Comparison of ENCODE assay signal across 18 cellular contexts in the genomic region with DNA sequence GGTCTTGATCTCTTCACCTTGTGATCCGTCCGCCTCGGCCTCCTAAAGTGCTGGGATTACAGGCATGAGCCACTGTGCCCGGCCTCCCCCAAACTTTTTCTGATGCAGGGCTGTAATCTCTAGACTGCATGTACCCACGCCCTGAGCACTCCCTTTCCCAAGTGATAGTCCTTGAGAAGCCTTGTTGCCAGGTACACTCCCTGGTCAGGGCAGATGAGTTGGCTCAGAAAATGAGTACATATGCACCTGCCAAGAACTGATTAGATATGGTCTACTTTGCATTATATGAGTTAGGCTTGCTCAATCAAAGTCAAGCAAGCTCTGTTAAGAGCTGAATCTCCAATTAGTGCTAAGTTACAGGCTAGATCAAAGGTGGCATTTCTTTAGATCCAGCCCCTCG. TPM values are rescaled to one million over a fixed set of nuclear protein-coding genes. Genes with fewer than 3 reads are reported as not detected.
A peak's percentile ranks its signal among the peaks of the same experiment; 100 is the strongest.
DNase-seq lines count a peak whose midpoint lies in the region; ATAC-seq, FAIRE-seq and TF ChIP-seq lines count a peak whose summit lies in the region.
"Had no signal": no experiment of that assay in that cellular context is flagged by ENCODE, and none has a peak within 500 bp of the region (broad histone marks: within the 10 kb centered on the region; RNA-seq: fewer than 3 reads in every experiment).

No MANE protein-coding gene starts in this region.

- H3K4me1 ChIP-seq in mucosa of descending colon (ENCODE audit: low read depth) (peaks cover 6% of the 10 kb centered on the region), thyroid gland (peaks cover 0 to 7% of the 10 kb centered on the region in 2 donors)
- H3K4me1 ChIP-seq: BE2C had no signal

- FAIRE-seq in bronchial epithelial cell (lab: Jason Lieb, UNC), result peak; percentile 36
- FAIRE-seq: H1 had no signal

- H3K36me3 Mint-ChIP-seq in progenitor cell of endocrine pancreas (ENCODE audit: insufficient read depth), result peaks cover 7% of the 10 kb centered on the region
- H3K36me3 Mint-ChIP-seq: CD8-positive, alpha-beta T cell had no signal

- H3K9me3 ChIP-seq in mucosa of descending colon (no peaks in the 10 kb centered on the region), thyroid gland (no peaks in the 10 kb centered on the region)
- H3K9me3 ChIP-seq: BE2C had no signal

- H3K4me1 Mint-ChIP-seq in progenitor cell of endocrine pancreas (ENCODE audit: low read depth), result peaks cover 11% of the 10 kb centered on the region

- peak; percentile 89 for ATAC-seq in mucosa of descending colon
- ATAC-seq: CD8-positive, alpha-beta T cell had no signal

- 86 to 91% methylated on average over 5 to 6 of the region's 6 CpGs for WGBS in thyroid gland, 2 donors

- no peaks in the 10 kb centered on the region for H3K9me3 Mint-ChIP-seq in progenitor cell of endocrine pancreas (ENCODE audit: low read depth)
- H3K9me3 Mint-ChIP-seq: CD8-positive, alpha-beta T cell; HFFc6 had no signal

- intact Hi-C loops in mucosa of descending colon (cut with DNase I, micrococcal nuclease), result no loop called here
- intact Hi-C loops in thyroid gland (cut with DNase I), result no loop called here

- H3K36me3 ChIP-seq in bronchial epithelial cell (ENCODE audit: control insufficient read depth, insufficient read depth, low read length) (no peaks in the 10 kb centered on the region), mucosa of descending colon (ENCODE audit: low read depth) (no peaks in the 10 kb centered on the region), thyroid gland (no peaks in the 10 kb centered on the region)
- H3K36me3 ChIP-seq: BE2C had no signal

- no peaks in the 10 kb centered on the region for H3K27me3 ChIP-seq in bronchial epithelial cell (ENCODE audit: control insufficient read depth, insufficient read depth, low read length)
- H3K27me3 ChIP-seq in thyroid gland, result no peaks in the 10 kb centered on the region
- H3K27me3 ChIP-seq: BE2C had no signal

- H3K27ac Mint-ChIP-seq in progenitor cell of endocrine pancreas, result no peak overlapping the region
- H3K27ac Mint-ChIP-seq: CD8-positive, alpha-beta T cell; HFFc6 had no signal

- H3K4me3 ChIP-seq in bronchial epithelial cell (ENCODE audit: low read depth, low read length), result no peak overlapping the region
- no peak overlapping the region for H3K4me3 ChIP-seq in mucosa of descending colon
- H3K4me3 ChIP-seq in thyroid gland (replicated peaks in 1 of 3), result no peak overlapping the region

- H3K27me3 Mint-ChIP-seq in progenitor cell of endocrine pancreas, result no peaks in the 10 kb centered on the region

- H3K27ac ChIP-seq in thyroid gland, result peak overlapping the region in 2 of 3 donors; percentile 8 to 58

- TF ChIP-seq POLR2A in thyroid gland (IDR thresholded peaks at IDR 0.05), result no peak

- DNase-seq in HUDEP-2 (lab: John Stamatoyannopoulos, UW; ENCODE audit: unreplicated experiment in 76 of 76) (peak in 74 of 76 experiments; percentile 3 to 87 (median 56)), bronchial epithelial cell (ENCODE audit: low read depth) (no peak), mucosa of descending colon (peak in 1 of 3 donors; percentile 59), thyroid gland (no peak), progenitor cell of endocrine pancreas (ENCODE audit: low spot score, unreplicated experiment) (no peak), hepatic stellate cell (ENCODE audit: low spot score) (no peak), mesenteric fat pad (ENCODE audit: low spot score) (no peak)
- DNase-seq: BE2C; CD8-positive, alpha-beta T cell; GF-D8; HFFc6; Karpas-422; NCI-H1105 treated with DMSO at 0.1 percent for 48 hours; NCI-H187 treated with DMSO at 0.1 percent for 48 hours; NCI-H446 treated with DMSO at 0.1 percent for 48 hours; NCI-H82; SIG-M5 had no signal

- H3K4me3 Mint-ChIP-seq in progenitor cell of endocrine pancreas (ENCODE audit: low read depth), result no peak overlapping the region
- H3K4me3 Mint-ChIP-seq: CD8-positive, alpha-beta T cell; HFFc6 had no signal

- TF ChIP-seq CTCF in bronchial epithelial cell (IDR thresholded peaks at IDR 0.05; ENCODE audit: insufficient read depth, low read length, severe bottlenecking), result no peak
- TF ChIP-seq CTCF in mucosa of descending colon (IDR thresholded peaks at IDR 0.05), result no peak
- TF ChIP-seq CTCF in thyroid gland (IDR thresholded peaks at IDR 0.05), result no peak
- no peak for TF ChIP-seq CTCF in progenitor cell of endocrine pancreas (IDR thresholded peaks at IDR 0.05; ENCODE audit: unreplicated experiment)

RNA-seq across cellular contexts. Expression of a gene that starts 20.3 kb away (rescaled TPM):
- total RNA-seq in bronchial epithelial cell (6.0 and 7.4 TPM in 2 replicates), mucosa of descending colon (10 to 100 TPM; 19.2 to 38.7 (median 36.6) TPM), thyroid gland (10 to 100 TPM; 12.6 to 34.8 (median 22.5) TPM), progenitor cell of endocrine pancreas (75.9 and 92.4 TPM in 2 replicates), mesenteric fat pad (21.6 TPM)

RNA-seq across cellular contexts. Expression of a gene that starts 20.4 kb away (rescaled TPM):
- total RNA-seq in bronchial epithelial cell, result not detected in 2 replicates
- not detected for total RNA-seq in mucosa of descending colon
- total RNA-seq in thyroid gland, result under 1 TPM in 1 of 4 donors, not detected in 3; 0.40 TPM
- 0.22 and 0.29 TPM in 2 replicates for total RNA-seq in progenitor cell of endocrine pancreas
- not detected for total RNA-seq in mesenteric fat pad
- total RNA-seq: CD8-positive, alpha-beta T cell; H1; HFFc6 had no signal

Comparison
In these comparisons a context has a peak if more than half of its experiments do, and no peak if none do; other contexts are left out.
1. DNase-seq: peak in HUDEP-2 (74 of 76); none in bronchial epithelial cell (single experiment), thyroid gland (0 of 2), progenitor cell of endocrine pancreas (single experiment), hepatic stellate cell (single experiment) and mesenteric fat pad (single experiment).